Comparison of ENCODE assay signal across 25 cellular contexts in genomic region chr11:72521672-72522071, GRCh38.
"Had no signal": no experiment of that assay in that cellular context is flagged by ENCODE, and none has a peak within 500 bp of the region (broad histone marks: within the 10 kb centered on the region; RNA-seq: fewer than 3 reads in every experiment).

No MANE protein-coding gene starts in this region.

- H3K4me1 ChIP-seq: left ventricle myocardium inferior, right lobe of liver, testis had no signal

- H3K79me2 ChIP-seq: hepatocyte had no signal

- H3K9me3 Mint-ChIP-seq: activated CD4-positive, alpha-beta T cell treated with anti-CD3 and anti-CD28 coated beads, Interleukin-2, amount 10 ng/mL, durations not matched to agents 7 days and 5 days; activated naive CD8-positive, alpha-beta T cell treated with anti-CD3 and anti-CD28 coated beads, Interleukin-2, amount 50 U/mL, for 24 hours; activated T-helper 1 cell treated with anti-CD3 and anti-CD28 coated beads, Interleukin-12 subunit alpha, Interleukin-12 subunit beta, Interleukin-2, Interleukin-4 antibody, amounts not matched to agents 30 ng/mL and 10 ng/mL and 1 ng/mL, durations not matched to agents 14 hours and 24 hours and 36 hours; brain; stimulated activated naive CD8-positive, alpha-beta T cell treated with anti-CD3 and anti-CD28 coated beads, Interleukin-15, amount 100 ng/mL, for 72 hours had no signal

- H3K27me3 Mint-ChIP-seq: activated naive CD8-positive, alpha-beta T cell treated with anti-CD3 and anti-CD28 coated beads, Interleukin-2, amount 50 U/mL, for 24 hours; stimulated activated naive CD8-positive, alpha-beta T cell treated with anti-CD3 and anti-CD28 coated beads, Interleukin-15, amount 100 ng/mL, for 72 hours had no signal

- ATAC-seq: activated CD4-positive, CD25-positive, alpha-beta regulatory T cell treated with anti-CD3 and anti-CD28 coated beads, Interleukin-2, amount 50 U/mL, for 24 hours; activated CD8-positive, alpha-beta T cell treated with anti-CD3 and anti-CD28 coated beads, Interleukin-2, amount 10 ng/mL, durations not matched to agents 7 days and 5 days; activated naive CD8-positive, alpha-beta T cell treated with anti-CD3 and anti-CD28 coated beads, Interleukin-2, amount 50 U/mL, for 24 hours; esophagus mucosa; stimulated activated naive CD8-positive, alpha-beta T cell treated with anti-CD3 and anti-CD28 coated beads, Interleukin-15, amount 100 ng/mL, for 72 hours had no signal

- DNase-seq: activated CD4-positive, alpha-beta T cell treated with anti-CD3 and anti-CD28 coated beads, Interleukin-2, amount 10 ng/mL, durations not matched to agents 7 days and 5 days; activated CD8-positive, alpha-beta T cell treated with anti-CD3 and anti-CD28 coated beads, Interleukin-2, amount 10 ng/mL, durations not matched to agents 7 days and 5 days; activated gamma-delta T cell; activated naive CD4-positive, alpha-beta T cell treated with anti-CD3 and anti-CD28 coated beads, Interleukin-2, amount 50 U/mL, for 16 hours; activated naive CD8-positive, alpha-beta T cell treated with anti-CD3 and anti-CD28 coated beads, Interleukin-2, amount 50 U/mL, for 24 hours; aorta; dermis blood vessel endothelial cell; effector memory CD4-positive, alpha-beta T cell; foreskin melanocyte; glutamatergic neuron; kidney glomerular epithelial cell; occipital lobe; stimulated activated CD4-positive, alpha-beta T cell treated with anti-CD3 and anti-CD28 coated beads, Interleukin-1b, Interleukin-23, amount 100 ng/mL, for 48 hours; stimulated activated naive CD8-positive, alpha-beta T cell treated with anti-CD3 and anti-CD28 coated beads, Interleukin-15, amount 100 ng/mL, for 72 hours; testis; trophoblast cell had no signal

- H3K27ac ChIP-seq: hepatocyte, left ventricle myocardium inferior, right lobe of liver, testis, vagina had no signal

- H3K4me3 ChIP-seq: hepatocyte, left ventricle myocardium inferior, right lobe of liver, skin epidermis, testis, vagina had no signal

- H3K27ac Mint-ChIP-seq: activated CD4-positive, alpha-beta T cell treated with anti-CD3 and anti-CD28 coated beads, Interleukin-2, amount 10 ng/mL, durations not matched to agents 7 days and 5 days; activated naive CD8-positive, alpha-beta T cell treated with anti-CD3 and anti-CD28 coated beads, Interleukin-2, amount 50 U/mL, for 24 hours; activated T-helper 1 cell treated with anti-CD3 and anti-CD28 coated beads, Interleukin-12 subunit alpha, Interleukin-12 subunit beta, Interleukin-2, Interleukin-4 antibody, amounts not matched to agents 30 ng/mL and 10 ng/mL and 1 ng/mL, durations not matched to agents 14 hours and 24 hours and 36 hours; stimulated activated naive CD8-positive, alpha-beta T cell treated with anti-CD3 and anti-CD28 coated beads, Interleukin-15, amount 100 ng/mL, for 72 hours had no signal

- H3K4me2 ChIP-seq: hepatocyte had no signal

- H3K36me3 ChIP-seq: left ventricle myocardium inferior, right lobe of liver, vagina had no signal

- H3K4me3 Mint-ChIP-seq: activated CD4-positive, alpha-beta T cell treated with anti-CD3 and anti-CD28 coated beads, Interleukin-2, amount 10 ng/mL, durations not matched to agents 7 days and 5 days; activated CD8-positive, alpha-beta T cell treated with anti-CD3 and anti-CD28 coated beads, Interleukin-2, amount 10 ng/mL, durations not matched to agents 7 days and 5 days; activated naive CD8-positive, alpha-beta T cell treated with anti-CD3 and anti-CD28 coated beads, Interleukin-2, amount 50 U/mL, for 24 hours; activated T-helper 1 cell treated with anti-CD3 and anti-CD28 coated beads, Interleukin-12 subunit alpha, Interleukin-12 subunit beta, Interleukin-2, Interleukin-4 antibody, amounts not matched to agents 30 ng/mL and 10 ng/mL and 1 ng/mL, durations not matched to agents 14 hours and 24 hours and 36 hours; brain; stimulated activated naive CD8-positive, alpha-beta T cell treated with anti-CD3 and anti-CD28 coated beads, Interleukin-15, amount 100 ng/mL, for 72 hours had no signal

- H3K36me3 Mint-ChIP-seq: brain had no signal

- H3K9me3 ChIP-seq: left ventricle myocardium inferior, right lobe of liver, testis, vagina had no signal

- H2AFZ ChIP-seq: hepatocyte had no signal

- H3K27me3 ChIP-seq: hepatocyte, right lobe of liver, testis, vagina had no signal
